Comparison of ENCODE assay signal across 15 cellular contexts in genomic region chr22:32828150-32828549, GRCh38. TPM values are rescaled to one million over a fixed set of nuclear protein-coding genes. Genes with fewer than 3 reads are reported as not detected.
DNase-seq lines count a peak whose midpoint lies in the region; ATAC-seq and TF ChIP-seq lines count a peak whose summit lies in the region.
"Had no signal": no experiment of that assay in that cellular context is flagged by ENCODE, and none has a peak within 500 bp of the region (broad histone marks: within the 10 kb centered on the region; RNA-seq: fewer than 3 reads in every experiment).

No MANE protein-coding gene starts in this region.

- ATAC-seq in heart left ventricle (no peak), left cardiac atrium (no peak), GM21619 (IDR thresholded peaks at IDR 0.05; ENCODE audit: unreplicated experiment) (no peak), body of pancreas (no peak)
- no peak for ATAC-seq in naive thymus-derived CD4-positive, alpha-beta T cell

- H3K4me2 ChIP-seq in osteoblast (ENCODE audit: insufficient read depth, low read length), result no peak overlapping the region

- H4K20me1 ChIP-seq in osteoblast (ENCODE audit: insufficient read depth, low read length), result peaks cover 76% of the 10 kb centered on the region

- H3K4me3 ChIP-seq in heart left ventricle (no peak overlapping the region), epithelial cell of esophagus (ENCODE audit: low read length) (no peak overlapping the region), osteoblast (ENCODE audit: insufficient read depth, low read length) (no peak overlapping the region), vagina (no peak overlapping the region), body of pancreas (no peak overlapping the region)
- H3K4me3 ChIP-seq in naive thymus-derived CD4-positive, alpha-beta T cell (ENCODE audit: low read length), result no peak overlapping the region

- no peak overlapping the region for H2AFZ ChIP-seq in osteoblast (ENCODE audit: low read length)

- peaks cover 4 to 15% (median 15%) of the 10 kb centered on the region in 7 donors for H3K4me1 Mint-ChIP-seq in naive thymus-derived CD4-positive, alpha-beta T cell

- no peaks in the 10 kb centered on the region for H3K27me3 ChIP-seq in heart left ventricle
- H3K27me3 ChIP-seq in osteoblast (ENCODE audit: insufficient read depth, low read length), result no peaks in the 10 kb centered on the region
- H3K27me3 ChIP-seq in vagina, result no peaks in the 10 kb centered on the region
- no peaks in the 10 kb centered on the region for H3K27me3 ChIP-seq in body of pancreas
- no peaks in the 10 kb centered on the region for H3K27me3 ChIP-seq in naive thymus-derived CD4-positive, alpha-beta T cell (ENCODE audit: control insufficient read depth in 2 of 2, insufficient read depth in 2 of 2, low read length in 2 of 2)

- H3K79me2 ChIP-seq in osteoblast (ENCODE audit: insufficient read depth, low read length), result peaks cover 88% of the 10 kb centered on the region

- no peak overlapping the region for H3K4me3 Mint-ChIP-seq in naive thymus-derived CD4-positive, alpha-beta T cell
- H3K4me3 Mint-ChIP-seq: activated naive CD8-positive, alpha-beta T cell had no signal

- POLR2A ChIA-PET in naive thymus-derived CD4-positive, alpha-beta T cell (lab: Charles Lee), result no interaction called here

- H3K27me3 Mint-ChIP-seq in naive thymus-derived CD4-positive, alpha-beta T cell, result peaks cover 0 to 11% (median 0%) of the 10 kb centered on the region in 5 donors
- H3K27me3 Mint-ChIP-seq: activated naive CD8-positive, alpha-beta T cell had no signal

- H3K27ac Mint-ChIP-seq in naive thymus-derived CD4-positive, alpha-beta T cell, result no peak overlapping the region
- H3K27ac Mint-ChIP-seq: activated naive CD8-positive, alpha-beta T cell had no signal

- CTCF ChIA-PET in naive thymus-derived CD4-positive, alpha-beta T cell (lab: Charles Lee), result no interaction called here

- 25 to 48% (median 40%) methylated on average over 2 of the region's 2 CpGs for WGBS in heart left ventricle, 4 donors
- 36 to 60% methylated on average over 2 of the region's 2 CpGs for WGBS in body of pancreas, 2 donors

- H3K36me3 ChIP-seq in heart left ventricle (peaks cover 0 to 40% (median 16%) of the 10 kb centered on the region in 9 donors), osteoblast (ENCODE audit: insufficient read depth, low read length) (peaks cover 82% of the 10 kb centered on the region), vagina (peaks cover 0 to 5% of the 10 kb centered on the region in 2 donors), body of pancreas (replicated peaks in 1 of 2; ENCODE audit: insufficient read depth in 1 of 2, low read depth in 2 of 2) (no peaks in the 10 kb centered on the region)
- no peaks in the 10 kb centered on the region for H3K36me3 ChIP-seq in naive thymus-derived CD4-positive, alpha-beta T cell (ENCODE audit: control insufficient read depth in 2 of 3, insufficient read depth in 3 of 3, low read length in 3 of 3)

- peaks cover 37 to 98% (median 92%) of the 10 kb centered on the region in 12 donors for H3K4me1 ChIP-seq in heart left ventricle
- H3K4me1 ChIP-seq in osteoblast (ENCODE audit: insufficient read depth, low read length), result peaks cover 8% of the 10 kb centered on the region
- peaks cover 96% of the 10 kb centered on the region for H3K4me1 ChIP-seq in vagina
- no peaks in the 10 kb centered on the region for H3K4me1 ChIP-seq in body of pancreas
- H3K4me1 ChIP-seq in naive thymus-derived CD4-positive, alpha-beta T cell (ENCODE audit: control insufficient read depth in 2 of 2, insufficient read depth in 2 of 2, low read length in 2 of 2), result no peaks in the 10 kb centered on the region

- intact Hi-C loops in heart left ventricle (cut with DNase I), result no loop called here
- intact Hi-C loops in left cardiac atrium (cut with DNase I), result no loop called here
- intact Hi-C loops in vagina (cut with DNase I), result no loop called here
- intact Hi-C loops in body of pancreas (cut with DNase I), result no loop called here
- intact Hi-C loops in naive thymus-derived CD4-positive, alpha-beta T cell (cut with micrococcal nuclease), result no loop called here

- TF ChIP-seq POLR2A in heart left ventricle (IDR thresholded peaks at IDR 0.05), result no peak
- TF ChIP-seq POLR2A in vagina (IDR thresholded peaks at IDR 0.05), result no peak
- TF ChIP-seq POLR2A in body of pancreas (IDR thresholded peaks at IDR 0.05), result no peak

- TF ChIP-seq CTCF in heart left ventricle (IDR thresholded peaks at IDR 0.05) (peak in 9 of 12 donors; percentile 18 to 51 (median 32)), epithelial cell of esophagus (IDR thresholded peaks at IDR 0.05; ENCODE audit: insufficient read depth, low read depth, low read length, missing control alignments) (peak; percentile 25), osteoblast (IDR thresholded peaks at IDR 0.05; ENCODE audit: extremely low read depth, low read depth, low read length) (peak; percentile 26), vagina (IDR thresholded peaks at IDR 0.05) (no peak), body of pancreas (IDR thresholded peaks at IDR 0.05) (no peak)

- H3K36me3 Mint-ChIP-seq in naive thymus-derived CD4-positive, alpha-beta T cell, result no peaks in the 10 kb centered on the region
- H3K36me3 Mint-ChIP-seq: activated naive CD8-positive, alpha-beta T cell had no signal

- DNase-seq in heart left ventricle, result no peak
- DNase-seq in left cardiac atrium, result no peak
- DNase-seq in epithelial cell of esophagus (ENCODE audit: low read depth), result no peak
- DNase-seq in osteoblast (ENCODE audit: insufficient read length, low spot score, missing footprints), result peak; percentile 71
- DNase-seq in vagina (ENCODE audit: extremely low spot score in 2 of 2), result no peak
- DNase-seq in body of pancreas, result no peak
- DNase-seq in naive thymus-derived CD4-positive, alpha-beta T cell, result no peak
- DNase-seq: 8988T; activated CD4-positive, CD25-positive, alpha-beta regulatory T cell; activated CD8-positive, alpha-beta memory T cell treated with anti-CD3 and anti-CD28 coated beads, Interleukin-2, amount 50 U/mL, for 48 hours; cortex of kidney; NCI-H1092 had no signal

- H3K27ac ChIP-seq in heart left ventricle (peak overlapping the region in 11 of 12 donors; percentile 8 to 77 (median 55)), osteoblast (ENCODE audit: low read depth, low read length) (no peak overlapping the region), vagina (peak overlapping the region; percentile 54), body of pancreas (peak overlapping the region in 1 of 4 donors; percentile 12)
- H3K27ac ChIP-seq in naive thymus-derived CD4-positive, alpha-beta T cell (ENCODE audit: low read depth, low read length), result no peak overlapping the region

- H3K9me3 Mint-ChIP-seq in naive thymus-derived CD4-positive, alpha-beta T cell, result no peaks in the 10 kb centered on the region

- H3K9me3 ChIP-seq in heart left ventricle (no peaks in the 10 kb centered on the region), osteoblast (ENCODE audit: low read depth, low read length) (no peaks in the 10 kb centered on the region), vagina (no peaks in the 10 kb centered on the region), body of pancreas (no peaks in the 10 kb centered on the region)
- no peaks in the 10 kb centered on the region for H3K9me3 ChIP-seq in naive thymus-derived CD4-positive, alpha-beta T cell (ENCODE audit: control insufficient read depth in 2 of 3, low read length in 3 of 3)

RNA-seq across cellular contexts. Expression of gene TIMP3, which starts 26.6 kb away (rescaled TPM):
- total RNA-seq in heart left ventricle, result 100 to 1,000 TPM; 121 to 629 (median 187) TPM
- 100 to 1,000 TPM; 112 to 137 TPM for polyA plus RNA-seq in heart left ventricle
- 100 to 1,000 TPM; 434 to 484 TPM for total RNA-seq in left cardiac atrium
- 1,020 and 1,293 TPM in 2 replicates for total RNA-seq in osteoblast
- total RNA-seq in vagina, result 262 TPM
- 100 to 1,000 TPM; 149 to 280 TPM for total RNA-seq in body of pancreas
- total RNA-seq in naive thymus-derived CD4-positive, alpha-beta T cell, result under 1 TPM in 4 of 5 experiments, not detected in 1; 0.05 to 0.95 (median 0.37) TPM
- not detected for polyA plus RNA-seq in naive thymus-derived CD4-positive, alpha-beta T cell
- total RNA-seq: G401 had no signal

Comparison
In these comparisons a context has a peak if more than half of its experiments do, and no peak if none do; other contexts are left out.
1. H3K27ac ChIP-seq: peak in heart left ventricle (11 of 12) and vagina (single experiment); none in osteoblast (single experiment) and naive thymus-derived CD4-positive, alpha-beta T cell (single experiment).
2. CTCF ChIP-seq: peak in heart left ventricle (9 of 12), epithelial cell of esophagus (single experiment) and osteoblast (single experiment); none in vagina (0 of 3) and body of pancreas (0 of 7).
3. RNA of gene TIMP3, which starts 26.6 kb away (total RNA-seq): 1,020 to 1,293 TPM in osteoblast, 434 to 484 TPM in left cardiac atrium, 149 to 280 TPM in body of pancreas, 262 TPM in vagina (single experiment) and 121 to 629 TPM in heart left ventricle; 0.05 to 0.95 TPM in naive thymus-derived CD4-positive, alpha-beta T cell; every median in the first group is over 10 times any median in the second.